In genomic region chr16:3608069-3608468, GRCh38 we compare ENCODE assay signal across 1 cellular context.
TF ChIP-seq lines count a peak whose summit lies in the region.

No MANE protein-coding gene starts in this region.

TF ChIP-seq in HepG2, 621 proteins besides CTCF, POLR2A, EP300 and RAD21 (continued from another document):
- TF ChIP-seq HNF1B (CRISPR knock-in tag; IDR thresholded peaks at IDR 0.05) (no peak), ZNF639 (CRISPR knock-in tag; conservative IDR thresholded peaks at IDR 0.05) (no peak)
